Comparison of ENCODE assay signal across 8 cellular contexts in genomic region chr10:132331956-132332749, GRCh38. TPM values are rescaled to one million over a fixed set of nuclear protein-coding genes. Genes with fewer than 3 reads are reported as not detected.
DNase-seq lines count a peak whose midpoint lies in the region; ATAC-seq and TF ChIP-seq lines count a peak whose summit lies in the region.

Gene LRRC27 (plus strand): TSS chr10:132332193. CDS start chr10:132333525, 1,332 bp downstream.

- TF ChIP-seq POLR2A in NB4 (IDR thresholded peaks at IDR 0.05; ENCODE audit: extremely low read depth, insufficient read length): peak; percentile 30

- ATAC-seq in HG02588 (IDR thresholded peaks at IDR 0.05; ENCODE audit: unreplicated experiment): peak; percentile 85

- H3K4me3 ChIP-seq in GM08714 (ENCODE audit: low read length): peak within 1 kb of the TSS; percentile 66
- H3K4me3 ChIP-seq in NB4 (ENCODE audit: low read depth, low read length): peak within 1 kb of the TSS; percentile 92

- no peak for TF ChIP-seq CTCF in NB4 (IDR thresholded peaks at IDR 0.05; ENCODE audit: low read depth, low read length)

- DNase-seq in NB4 (ENCODE audit: low read depth) (peak; percentile 98), SK-N-DZ (ENCODE audit: low spot score) (peak; percentile 96), globus pallidus (ENCODE audit: low spot score) (peak; percentile 95), nucleus accumbens (lab: John Stamatoyannopoulos, UW) (peak; percentile 37 to 100 (median 95)), superior temporal gyrus (ENCODE audit: extremely low spot score) (peak; percentile 93)
- peak; percentile 99 for DNase-seq in activated naive CD4-positive, alpha-beta T cell treated with anti-CD3 and anti-CD28 coated beads, Interleukin-2, amount 50 U/mL, for 16 hours

RNA-seq across cellular contexts. Expression of gene LRRC27, which starts in this region (rescaled TPM):
- polyA plus RNA-seq in SK-N-DZ (2014; cell fraction: cytosol; rRNA removed): 6.8 and 7.5 TPM in 2 replicates
- 13.1 and 14.4 TPM in 2 replicates for polyA plus RNA-seq in SK-N-DZ (2014; cell fraction: nucleus; rRNA removed)

Comparison
In these comparisons a context has a peak if more than half of its experiments do, and no peak if none do; other contexts are left out.
1. Peak in every context shown above with its lines: DNase-seq, ATAC-seq and H3K4me3 ChIP-seq.